ENCODE assay signal across 2 cellular contexts in genomic region chr21:43994085-43994484, GRCh38.
TF ChIP-seq lines count a peak whose summit lies in the region.

No MANE protein-coding gene starts in this region.

TF ChIP-seq in K562, 482 proteins besides CTCF, POLR2A, EP300 and RAD21:
- TF ChIP-seq, protein P1, sequence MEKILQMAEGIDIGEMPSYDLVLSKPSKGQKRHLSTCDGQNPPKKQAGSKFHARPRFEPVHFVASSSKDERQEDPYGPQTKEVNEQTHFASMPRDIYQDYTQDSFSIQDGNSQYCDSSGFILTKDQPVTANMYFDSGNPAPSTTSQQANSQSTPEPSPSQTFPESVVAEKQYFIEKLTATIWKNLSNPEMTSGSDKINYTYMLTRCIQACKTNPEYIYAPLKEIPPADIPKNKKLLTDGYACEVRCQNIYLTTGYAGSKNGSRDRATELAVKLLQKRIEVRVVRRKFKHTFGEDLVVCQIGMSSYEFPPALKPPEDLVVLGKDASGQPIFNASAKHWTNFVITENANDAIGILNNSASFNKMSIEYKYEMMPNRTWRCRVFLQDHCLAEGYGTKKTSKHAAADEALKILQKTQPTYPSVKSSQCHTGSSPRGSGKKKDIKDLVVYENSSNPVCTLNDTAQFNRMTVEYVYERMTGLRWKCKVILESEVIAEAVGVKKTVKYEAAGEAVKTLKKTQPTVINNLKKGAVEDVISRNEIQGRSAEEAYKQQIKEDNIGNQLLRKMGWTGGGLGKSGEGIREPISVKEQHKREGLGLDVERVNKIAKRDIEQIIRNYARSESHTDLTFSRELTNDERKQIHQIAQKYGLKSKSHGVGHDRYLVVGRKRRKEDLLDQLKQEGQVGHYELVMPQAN (IDR thresholded peaks at IDR 0.05; ENCODE audit: borderline replicate concordance): no peak
- TF ChIP-seq CREB5 (CRISPR knock-in tag; IDR thresholded peaks at IDR 0.05): no peak
- no peak for TF ChIP-seq PHB2 (IDR thresholded peaks at IDR 0.05; ENCODE audit: low read depth)
- no peak for TF ChIP-seq POLR3A (IDR thresholded peaks at IDR 0.05; ENCODE audit: borderline replicate concordance, extremely low read depth, insufficient read depth, insufficient read length)
- TF ChIP-seq, protein P2, sequence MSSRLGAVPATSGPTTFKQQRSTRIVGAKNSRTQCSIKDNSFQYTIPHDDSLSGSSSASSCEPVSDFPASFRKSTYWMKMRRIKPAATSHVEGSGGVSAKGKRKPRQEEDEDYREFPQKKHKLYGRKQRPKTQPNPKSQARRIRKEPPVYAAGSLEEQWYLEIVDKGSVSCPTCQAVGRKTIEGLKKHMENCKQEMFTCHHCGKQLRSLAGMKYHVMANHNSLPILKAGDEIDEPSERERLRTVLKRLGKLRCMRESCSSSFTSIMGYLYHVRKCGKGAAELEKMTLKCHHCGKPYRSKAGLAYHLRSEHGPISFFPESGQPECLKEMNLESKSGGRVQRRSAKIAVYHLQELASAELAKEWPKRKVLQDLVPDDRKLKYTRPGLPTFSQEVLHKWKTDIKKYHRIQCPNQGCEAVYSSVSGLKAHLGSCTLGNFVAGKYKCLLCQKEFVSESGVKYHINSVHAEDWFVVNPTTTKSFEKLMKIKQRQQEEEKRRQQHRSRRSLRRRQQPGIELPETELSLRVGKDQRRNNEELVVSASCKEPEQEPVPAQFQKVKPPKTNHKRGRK (tag; IDR thresholded peaks at IDR 0.05): no peak
- no peak for TF ChIP-seq POLR2AphosphoS5 (IDR thresholded peaks at IDR 0.05; ENCODE audit: control insufficient read depth, insufficient read depth, low read depth, low read length)
TF ChIP-seq in K562: peak in this region for 0.

TF ChIP-seq in HepG2, 621 proteins besides CTCF, POLR2A, EP300 and RAD21:
- no peak for TF ChIP-seq ZNF12 (CRISPR knock-in tag; IDR thresholded peaks at IDR 0.05)
- 0 out of 2 replicates have a peak, but pooled peaks have one; percentile 6 for TF ChIP-seq HNF4G (IDR thresholded peaks at IDR 0.05; ENCODE audit: borderline replicate concordance, low read depth, low read length)
- no peak for TF ChIP-seq HNF4G (CRISPR knock-in tag; IDR thresholded peaks at IDR 0.05; ENCODE audit: borderline replicate concordance, low read depth)
- TF ChIP-seq SIN3B (IDR thresholded peaks at IDR 0.05; ENCODE audit: low read length): no peak
- TF ChIP-seq ZNF7 (CRISPR knock-in tag; IDR thresholded peaks at IDR 0.05): no peak
